In genomic region chr13:26257049-26257448, GRCh38 we compare ENCODE assay signal across 24 cellular contexts. TPM values are rescaled to one million over a fixed set of nuclear protein-coding genes. Genes with fewer than 3 reads are reported as not detected.
DNase-seq lines count a peak whose midpoint lies in the region; ATAC-seq and TF ChIP-seq lines count a peak whose summit lies in the region.
"Had no signal": no experiment of that assay in that cellular context is flagged by ENCODE, and none has a peak within 500 bp of the region (broad histone marks: within the 10 kb centered on the region; RNA-seq: fewer than 3 reads in every experiment).

No MANE protein-coding gene starts in this region.

- no peak for TF ChIP-seq CTCF in BE2C (IDR thresholded peaks at IDR 0.05; ENCODE audit: low read depth, low read length)
- no peak for TF ChIP-seq CTCF in GM23338 (conservative IDR thresholded peaks at IDR 0.05; ENCODE audit: low read depth in 2 of 2)
- TF ChIP-seq CTCF in SU-DHL-6 (IDR thresholded peaks at IDR 0.05; ENCODE audit: insufficient read depth, low read length, poor library complexity, severe bottlenecking) = no peak
- TF ChIP-seq CTCF in nephron (IDR thresholded peaks at IDR 0.05; ENCODE audit: unreplicated experiment in 3 of 3) = no peak
- TF ChIP-seq CTCF in progenitor cell of endocrine pancreas (IDR thresholded peaks at IDR 0.05; ENCODE audit: unreplicated experiment) = no peak

- H3K4me1 Mint-ChIP-seq in GM23338 (peaks cover 19% of the 10 kb centered on the region; the same call in 2 of the 3 replicates), nephron (peaks cover 31% of the 10 kb centered on the region), progenitor cell of endocrine pancreas (ENCODE audit: low read depth) (peaks cover 44% of the 10 kb centered on the region)

- no peak overlapping the region for H3K9ac ChIP-seq in SU-DHL-6 (ENCODE audit: low read length)
- H3K9ac ChIP-seq in mesendoderm (ENCODE audit: low read length) = no peak overlapping the region

- DNase-seq in BE2C (no peak), GM23338 (ENCODE audit: low spot score) (no peak), NCI-H748 treated with DMSO at 0.1 percent for 48 hours (lab: John Stamatoyannopoulos, UW) (no peak), LoVo (ENCODE audit: low spot score) (no peak), mesendoderm (no peak), progenitor cell of endocrine pancreas (ENCODE audit: low spot score, unreplicated experiment) (no peak)
- DNase-seq: ACHN; activated CD4-positive, alpha-beta T cell treated with anti-CD3 and anti-CD28 coated beads, Interleukin-2, amount 50 U/mL, for 48 hours; activated naive CD4-positive, alpha-beta T cell; DMS153; head of caudate nucleus; naive B cell; NCI-H1092 treated with DMSO at 0.1 percent for 48 hours; NCI-H510A; posterior cingulate gyrus; SHP77 treated with DMSO at 0.1 percent for 48 hours; uterus had no signal

- H3K27ac Mint-ChIP-seq in GM23338 (no peak overlapping the region), nephron (no peak overlapping the region), progenitor cell of endocrine pancreas (no peak overlapping the region)
- H3K27ac Mint-ChIP-seq: CD14-positive monocyte, naive B cell, WTC11 had no signal

- no peak overlapping the region for H3K18ac ChIP-seq in mesendoderm (ENCODE audit: low read length)

- H3K4me2 ChIP-seq in GM23338 (0 out of 2 replicates have a peak overlapping the region, but pooled peaks have one; percentile 91), SU-DHL-6 (ENCODE audit: low read depth, low read length, poor library complexity, severe bottlenecking) (peak overlapping the region; percentile 88), mesendoderm (ENCODE audit: low read length) (no peak overlapping the region)

- no peaks in the 10 kb centered on the region for H3K9me3 Mint-ChIP-seq in GM23338
- H3K9me3 Mint-ChIP-seq in nephron = no peaks in the 10 kb centered on the region
- peaks cover under 1% of the 10 kb centered on the region for H3K9me3 Mint-ChIP-seq in progenitor cell of endocrine pancreas (ENCODE audit: low read depth)
- H3K9me3 Mint-ChIP-seq: naive B cell, WTC11 had no signal

- H2AFZ ChIP-seq in GM23338 = no peak overlapping the region
- no peak overlapping the region for H2AFZ ChIP-seq in SU-DHL-6 (ENCODE audit: low read depth, low read length, severe bottlenecking)

- no peak overlapping the region for H3K4me3 Mint-ChIP-seq in GM23338
- H3K4me3 Mint-ChIP-seq in nephron = peak overlapping the region; percentile 16 to 95 (median 38)
- H3K4me3 Mint-ChIP-seq in progenitor cell of endocrine pancreas (ENCODE audit: low read depth) = no peak overlapping the region
- H3K4me3 Mint-ChIP-seq: CD14-positive monocyte had no signal

- ATAC-seq in GM23338 = no peak
- ATAC-seq: K562, WTC11 had no signal

- H4K8ac ChIP-seq in mesendoderm (ENCODE audit: low read depth, low read length) = no peak overlapping the region

- H3K9me3 ChIP-seq in BE2C (no peaks in the 10 kb centered on the region), SU-DHL-6 (ENCODE audit: insufficient read depth, low read length) (no peaks in the 10 kb centered on the region)
- H3K9me3 ChIP-seq: ascending aorta, uterus had no signal

- H3K9me2 ChIP-seq in GM23338 (ENCODE audit: insufficient read depth) = no peaks in the 10 kb centered on the region
- no peaks in the 10 kb centered on the region for H3K9me2 ChIP-seq in SU-DHL-6 (replicated peaks; ENCODE audit: insufficient read depth, low read length)

- H4K20me1 ChIP-seq in GM23338 (replicated peaks; ENCODE audit: insufficient read depth) (peaks cover 52% of the 10 kb centered on the region), SU-DHL-6 (ENCODE audit: low read depth, low read length) (peaks cover 43% of the 10 kb centered on the region)

- H2BK15ac ChIP-seq in mesendoderm (replicated peaks; ENCODE audit: low read depth) = no peak overlapping the region

- H3K27me3 Mint-ChIP-seq in GM23338 (ENCODE audit: insufficient read depth, low read depth, poor library complexity) (peaks cover 5% of the 10 kb centered on the region), nephron (ENCODE audit: low read depth) (no peaks in the 10 kb centered on the region), progenitor cell of endocrine pancreas (no peaks in the 10 kb centered on the region)
- H3K27me3 Mint-ChIP-seq: naive B cell had no signal

- H4K5ac ChIP-seq in mesendoderm (ENCODE audit: low read length) = no peak overlapping the region

- no CpG with 5 or more reads among the region's 2 CpGs for WGBS in mesendoderm (ENCODE audit: extremely low coverage, insufficient coverage, low lambda C conversion rate)

- H3K79me2 ChIP-seq in GM23338 (replicated peaks; ENCODE audit: insufficient read depth) (peaks cover 75% of the 10 kb centered on the region), SU-DHL-6 (ENCODE audit: insufficient read depth, low read length) (peaks cover 75% of the 10 kb centered on the region), mesendoderm (ENCODE audit: control insufficient read depth, insufficient read depth, low read length) (peaks cover 42% of the 10 kb centered on the region)

- H3K4me1 ChIP-seq in BE2C = peaks cover 6% of the 10 kb centered on the region; the same call in 1 of the 2 replicates
- H3K4me1 ChIP-seq in GM23338 (ENCODE audit: insufficient read depth) = peaks cover 19% of the 10 kb centered on the region
- H3K4me1 ChIP-seq in mesendoderm (ENCODE audit: control insufficient read depth, low read depth, low read length) = no peaks in the 10 kb centered on the region
- H3K4me1 ChIP-seq: uterus had no signal

- H3K36me3 ChIP-seq in BE2C = no peaks in the 10 kb centered on the region
- no peaks in the 10 kb centered on the region for H3K36me3 ChIP-seq in GM23338 (ENCODE audit: insufficient read depth)
- H3K36me3 ChIP-seq in SU-DHL-6 (ENCODE audit: low read length) = no peaks in the 10 kb centered on the region
- H3K36me3 ChIP-seq in mesendoderm (ENCODE audit: control insufficient read depth, insufficient read depth, low read length) = no peaks in the 10 kb centered on the region
- H3K36me3 ChIP-seq: ascending aorta, uterus had no signal

- H3K27ac ChIP-seq in GM23338 (ENCODE audit: low read depth) (no peak overlapping the region), SU-DHL-6 (ENCODE audit: low read depth, low read length) (no peak overlapping the region), mesendoderm (ENCODE audit: low read depth, low read length) (no peak overlapping the region)
- H3K27ac ChIP-seq: ascending aorta, uterus had no signal

- no peak overlapping the region for H3K23ac ChIP-seq in mesendoderm (ENCODE audit: low read length)

- H3K56ac ChIP-seq in mesendoderm (ENCODE audit: low read length) = no peak overlapping the region

- H3K4me3 ChIP-seq in BE2C (ENCODE audit: low read depth, low read length) = peak overlapping the region; percentile 87; the same call in 1 of the 2 replicates
- no peak overlapping the region for H3K4me3 ChIP-seq in GM23338
- no peak overlapping the region for H3K4me3 ChIP-seq in SU-DHL-6 (ENCODE audit: insufficient read depth, low read length, poor library complexity, severe bottlenecking)
- no peak overlapping the region for H3K4me3 ChIP-seq in mesendoderm (ENCODE audit: low read length)
- H3K4me3 ChIP-seq: ascending aorta, lung, uterus had no signal

- peaks cover 11% of the 10 kb centered on the region for H3K79me1 ChIP-seq in mesendoderm (ENCODE audit: low read length)

- no peaks in the 10 kb centered on the region for H3K27me3 ChIP-seq in BE2C
- H3K27me3 ChIP-seq in GM23338 (ENCODE audit: insufficient read depth) = no peaks in the 10 kb centered on the region
- no peaks in the 10 kb centered on the region for H3K27me3 ChIP-seq in SU-DHL-6 (ENCODE audit: low read length)
- H3K27me3 ChIP-seq in mesendoderm (ENCODE audit: insufficient read depth, low read length, poor library complexity) = no peaks in the 10 kb centered on the region
- H3K27me3 ChIP-seq: ascending aorta, uterus had no signal

- H2BK5ac ChIP-seq in mesendoderm (ENCODE audit: low read length) = no peak overlapping the region

- H3F3A ChIP-seq in GM23338 (replicated peaks; ENCODE audit: low read depth) (no peaks in the 10 kb centered on the region), SU-DHL-6 (ENCODE audit: insufficient read depth) (no peaks in the 10 kb centered on the region; the same call in 1 of the 2 replicates)

- H3K36me3 Mint-ChIP-seq in GM23338 (ENCODE audit: low read depth) (no peaks in the 10 kb centered on the region), nephron (ENCODE audit: low read depth) (peaks cover under 1% of the 10 kb centered on the region), progenitor cell of endocrine pancreas (ENCODE audit: insufficient read depth) (no peaks in the 10 kb centered on the region)
- H3K36me3 Mint-ChIP-seq: CD14-positive monocyte, WTC11 had no signal

- H3K4ac ChIP-seq in mesendoderm (ENCODE audit: low read depth, low read length) = no peak overlapping the region

- no peak overlapping the region for H2BK120ac ChIP-seq in mesendoderm (ENCODE audit: low read depth, low read length)

- no peak overlapping the region for H2AK5ac ChIP-seq in mesendoderm (ENCODE audit: low read length)

TF ChIP-seq in GM23338, 12 proteins besides CTCF, POLR2A, EP300 and RAD21 (continues in another document):
- TF ChIP-seq ETS1 (IDR thresholded peaks at IDR 0.05) (no peak), CREB1 (CRISPR knock-in tag; IDR thresholded peaks at IDR 0.05; ENCODE audit: low read depth) (no peak)

RNA-seq across cellular contexts. Expression of gene CDK8, which starts 3.1 kb away (rescaled TPM):
- 11.3 TPM for polyA plus RNA-seq in BE2C (2012; ENCODE audit: insufficient read depth, insufficient read length, low read depth)
- 24.0 and 27.6 TPM in 2 replicates for total RNA-seq in GM23338 (2014; rRNA removed; shearing (Covaris generic))
- 13.6 and 15.7 TPM in 2 replicates for polyA plus RNA-seq in GM23338 (2016; fragmentation: Nextera tagmentation; extraction: Ambion mirVana)
- polyA plus RNA-seq in mesendoderm (2013, experiment 1 of 2) = 23.2 TPM
- polyA plus RNA-seq in mesendoderm (2013, experiment 2 of 2) = 23.0 TPM
- 26.9 and 31.7 TPM in 2 replicates for total RNA-seq in progenitor cell of endocrine pancreas

RNA-seq across cellular contexts. Expression of gene RNF6, which starts 34.9 kb away (rescaled TPM):
- 30.5 TPM for polyA plus RNA-seq in BE2C (2012; ENCODE audit: insufficient read depth, insufficient read length, low read depth)
- total RNA-seq in GM23338 (2014; rRNA removed; shearing (Covaris generic)) = 12.2 and 18.8 TPM in 2 replicates
- polyA plus RNA-seq in GM23338 (2016; fragmentation: Nextera tagmentation; extraction: Ambion mirVana) = 7.5 and 11.8 TPM in 2 replicates
- 15.1 TPM for polyA plus RNA-seq in mesendoderm (2013, experiment 1 of 2)
- polyA plus RNA-seq in mesendoderm (2013, experiment 2 of 2) = 15.3 TPM
- total RNA-seq in progenitor cell of endocrine pancreas = 22.5 and 24.0 TPM in 2 replicates

Comparison
In these comparisons a context has a peak if more than half of its experiments do, and no peak if none do; other contexts are left out.
1. H3K4me3 Mint-ChIP-seq: peak in nephron (3 of 3); none in GM23338 (single experiment) and progenitor cell of endocrine pancreas (single experiment).